ENCODE assay signal across 17 cellular contexts in the genomic region with DNA sequence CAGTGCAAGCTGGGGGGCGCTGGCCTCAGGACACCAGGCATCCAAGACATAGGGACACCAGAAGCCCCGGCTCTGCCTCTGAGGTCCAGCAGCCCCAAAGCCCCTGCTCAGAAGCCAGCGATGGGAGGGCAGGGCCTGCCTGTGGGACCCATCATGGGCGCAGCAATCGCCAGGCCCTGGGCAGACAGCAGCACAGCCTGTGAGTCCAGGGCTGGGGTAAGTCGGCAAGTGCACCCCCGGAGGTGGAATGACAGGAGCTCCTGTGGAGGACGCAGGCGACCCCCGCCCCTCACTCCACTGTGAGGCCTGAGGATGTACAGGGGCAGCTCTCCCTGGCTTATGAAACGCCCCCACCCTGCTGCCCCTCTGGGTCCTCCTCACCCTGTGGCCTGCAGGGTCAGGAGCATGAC. TPM values are rescaled to one million over a fixed set of nuclear protein-coding genes. Genes with fewer than 3 reads are reported as not detected.
DNase-seq lines count a peak whose midpoint lies in the region; ATAC-seq and TF ChIP-seq lines count a peak whose summit lies in the region.
"Had no signal": no experiment of that assay in that cellular context is flagged by ENCODE, and none has a peak within 500 bp of the region (broad histone marks: within the 10 kb centered on the region; RNA-seq: fewer than 3 reads in every experiment).

No MANE protein-coding gene starts in this region.

- H3K27ac Mint-ChIP-seq in GM23338 (no peak overlapping the region), mesothelial cell of epicardium (no peak overlapping the region), nephron progenitor cell (no peak overlapping the region)
- H3K27ac Mint-ChIP-seq in naive thymus-derived CD8-positive, alpha-beta T cell: no peak overlapping the region

- intact Hi-C loops in Panc1 (cut with micrococcal nuclease; ENCODE audit: unreplicated experiment): loop anchor here (10.0 kb wide), 1 partner anchor 93 kb away; the partner anchor contains the start of gene RBFOX3
- intact Hi-C loops in lower lobe of right lung (cut with DNase I): no loop called here
- intact Hi-C loops in sigmoid colon (cut with DNase I): loop anchor here (5.0 kb wide), 2 partner anchors 95 to 315 kb away; partner anchors contain the start of gene RBFOX3

- no peaks in the 10 kb centered on the region for H3K4me1 ChIP-seq in GM23338 (ENCODE audit: insufficient read depth)
- H3K4me1 ChIP-seq in Panc1 (ENCODE audit: control insufficient read depth, insufficient read depth, low read length): no peaks in the 10 kb centered on the region
- peaks cover 4% of the 10 kb centered on the region for H3K4me1 ChIP-seq in lower lobe of right lung
- peaks cover 0 to 31% (median 25%) of the 10 kb centered on the region in 4 donors for H3K4me1 ChIP-seq in sigmoid colon

- CTCF ChIA-PET in Panc1 (lab: Charles Lee): no interaction called here

- H3K79me2 ChIP-seq in GM23338 (replicated peaks; ENCODE audit: insufficient read depth): no peaks in the 10 kb centered on the region

- H4K20me1 ChIP-seq in GM23338 (replicated peaks; ENCODE audit: insufficient read depth): no peaks in the 10 kb centered on the region

- DNase-seq in GM23338 (ENCODE audit: low spot score): no peak
- no peak for DNase-seq in Panc1 (ENCODE audit: low read depth, low spot score)
- no peak for DNase-seq in lower lobe of right lung
- no peak for DNase-seq in sigmoid colon
- no peak for DNase-seq in mesothelial cell of epicardium (ENCODE audit: low spot score in 2 of 2, unreplicated experiment in 2 of 2)
- DNase-seq in naive thymus-derived CD8-positive, alpha-beta T cell: no peak
- no peak for DNase-seq in nephron progenitor cell
- DNase-seq: ACHN, NCI-H1105, NCI-H2081 treated with DMSO at 0.1 percent for 48 hours, OCI-M1, SHP77 had no signal

- no peaks in the 10 kb centered on the region for H3F3A ChIP-seq in GM23338 (replicated peaks; ENCODE audit: low read depth)

- no peak overlapping the region for H2AFZ ChIP-seq in GM23338

- ATAC-seq in GM23338 (peak; percentile 20), Panc1 (peak; percentile 20; the same call in 1 of the 2 replicates), lower lobe of right lung (peak; percentile 6 to 20)
- no peak for ATAC-seq in naive thymus-derived CD8-positive, alpha-beta T cell

- no peak for TF ChIP-seq EP300 in sigmoid colon (IDR thresholded peaks at IDR 0.05)

- H3K4me3 Mint-ChIP-seq in GM23338 (no peak overlapping the region), mesothelial cell of epicardium (no peak overlapping the region), nephron progenitor cell (no peak overlapping the region)
- no peak overlapping the region for H3K4me3 Mint-ChIP-seq in naive thymus-derived CD8-positive, alpha-beta T cell

- in situ Hi-C loops in Panc1 (cut with HindIII; ENCODE audit: low pct_unique_long_range_greater_than_20kb, low sequenced_read_pairs): no loop called here

- no peak overlapping the region for H3K4me2 ChIP-seq in GM23338

- H3K27me3 Mint-ChIP-seq in GM23338 (ENCODE audit: insufficient read depth, low read depth, poor library complexity) (peaks cover 9% of the 10 kb centered on the region), mesothelial cell of epicardium (ENCODE audit: low read depth) (peaks cover 19% of the 10 kb centered on the region), nephron progenitor cell (ENCODE audit: low read depth, poor library complexity) (peaks cover 17% of the 10 kb centered on the region)
- peaks cover 0 to 16% (median 5%) of the 10 kb centered on the region in 5 donors for H3K27me3 Mint-ChIP-seq in naive thymus-derived CD8-positive, alpha-beta T cell

- H3K27ac ChIP-seq in GM23338 (ENCODE audit: low read depth): no peak overlapping the region
- H3K27ac ChIP-seq in Panc1 (ENCODE audit: low read length): no peak overlapping the region
- no peak overlapping the region for H3K27ac ChIP-seq in lower lobe of right lung
- peak overlapping the region in 3 of 4 donors; percentile 68 to 83 (median 79) for H3K27ac ChIP-seq in sigmoid colon
- H3K27ac ChIP-seq: C4-2B, SK-N-MC had no signal

- peaks cover 9% of the 10 kb centered on the region; the same call in 2 of the 3 replicates for H3K4me1 Mint-ChIP-seq in GM23338
- no peaks in the 10 kb centered on the region for H3K4me1 Mint-ChIP-seq in mesothelial cell of epicardium
- H3K4me1 Mint-ChIP-seq in naive thymus-derived CD8-positive, alpha-beta T cell: peaks cover 0 to 4% (median under 1%) of the 10 kb centered on the region in 4 donors
- peaks cover 11% of the 10 kb centered on the region for H3K4me1 Mint-ChIP-seq in nephron progenitor cell

- no peaks in the 10 kb centered on the region; the same call in 1 of the 3 replicates for H3K9me3 Mint-ChIP-seq in GM23338
- H3K9me3 Mint-ChIP-seq in mesothelial cell of epicardium: no peaks in the 10 kb centered on the region
- no peaks in the 10 kb centered on the region for H3K9me3 Mint-ChIP-seq in naive thymus-derived CD8-positive, alpha-beta T cell
- peaks cover 4% of the 10 kb centered on the region for H3K9me3 Mint-ChIP-seq in nephron progenitor cell

- H3K36me3 ChIP-seq in GM23338 (ENCODE audit: insufficient read depth): no peaks in the 10 kb centered on the region
- H3K36me3 ChIP-seq in Panc1 (ENCODE audit: control insufficient read depth, insufficient read depth, low read length): no peaks in the 10 kb centered on the region
- H3K36me3 ChIP-seq in lower lobe of right lung: no peaks in the 10 kb centered on the region
- H3K36me3 ChIP-seq in sigmoid colon: no peaks in the 10 kb centered on the region

- H3K9me3 ChIP-seq in Panc1 (ENCODE audit: control insufficient read depth, insufficient read depth, low read depth, low read length) (no peaks in the 10 kb centered on the region), lower lobe of right lung (no peaks in the 10 kb centered on the region), sigmoid colon (no peaks in the 10 kb centered on the region)

- no peak for TF ChIP-seq POLR2A in sigmoid colon (IDR thresholded peaks at IDR 0.05)

- H3K36me3 Mint-ChIP-seq in GM23338 (ENCODE audit: low read depth) (no peaks in the 10 kb centered on the region), mesothelial cell of epicardium (no peaks in the 10 kb centered on the region), nephron progenitor cell (ENCODE audit: low read depth) (no peaks in the 10 kb centered on the region)
- H3K36me3 Mint-ChIP-seq in naive thymus-derived CD8-positive, alpha-beta T cell: no peaks in the 10 kb centered on the region

- TF ChIP-seq CTCF in GM23338 (conservative IDR thresholded peaks at IDR 0.05; ENCODE audit: low read depth in 2 of 2) (no peak), Panc1 (IDR thresholded peaks at IDR 0.05) (no peak), lower lobe of right lung (IDR thresholded peaks at IDR 0.05) (no peak), sigmoid colon (IDR thresholded peaks at IDR 0.05) (no peak), mesothelial cell of epicardium (IDR thresholded peaks at IDR 0.05; ENCODE audit: unreplicated experiment) (no peak), nephron progenitor cell (IDR thresholded peaks at IDR 0.05) (no peak)

- H3K27me3 ChIP-seq in GM23338 (ENCODE audit: insufficient read depth) (no peaks in the 10 kb centered on the region), Panc1 (ENCODE audit: control insufficient read depth, insufficient read depth, low read length) (no peaks in the 10 kb centered on the region), lower lobe of right lung (ENCODE audit: low read depth) (peaks cover 19% of the 10 kb centered on the region), sigmoid colon (no peaks in the 10 kb centered on the region)

- no peak overlapping the region for H3K4me3 ChIP-seq in GM23338
- no peak overlapping the region for H3K4me3 ChIP-seq in Panc1 (ENCODE audit: low read depth in 2 of 2, low read length in 2 of 2)
- no peak overlapping the region for H3K4me3 ChIP-seq in lower lobe of right lung
- H3K4me3 ChIP-seq in sigmoid colon: no peak overlapping the region
- H3K4me3 ChIP-seq: K562, SK-N-MC had no signal

- POLR2A ChIA-PET in Panc1 (lab: Charles Lee): no interaction called here
- POLR2A ChIA-PET in naive thymus-derived CD8-positive, alpha-beta T cell (lab: Charles Lee): no interaction called here

- no TSS peak for BruUV-seq in Panc1 (replicated peaks; lab: Mats Ljungman, UMichigan)

- WGBS in sigmoid colon, 2 donors: 73 to 85% methylated on average over 11 of the region's 11 CpGs

- H3K9me2 ChIP-seq in GM23338 (ENCODE audit: insufficient read depth): no peaks in the 10 kb centered on the region

TF ChIP-seq in GM23338, 12 proteins besides CTCF, POLR2A, EP300 and RAD21 (continues in another document):
- TF ChIP-seq ETS1 (IDR thresholded peaks at IDR 0.05) (no peak), EZH2phosphoT487 (IDR thresholded peaks at IDR 0.05; ENCODE audit: unreplicated experiment) (no peak), ZNF114 (CRISPR knock-in tag; IDR thresholded peaks at IDR 0.05) (no peak), JUNB (IDR thresholded peaks at IDR 0.05; ENCODE audit: unreplicated experiment) (no peak), CREB1 (CRISPR knock-in tag; IDR thresholded peaks at IDR 0.05; ENCODE audit: low read depth) (no peak), POLR2AphosphoS5 (IDR thresholded peaks at IDR 0.05; ENCODE audit: low read depth) (no peak), NANOG (IDR thresholded peaks at IDR 0.05; ENCODE audit: borderline replicate concordance) (no peak), EZH2 (IDR thresholded peaks at IDR 0.05; ENCODE audit: low read depth, unreplicated experiment) (no peak), STAT1 (IDR thresholded peaks at IDR 0.05; ENCODE audit: unreplicated experiment) (no peak)

RNA-seq across cellular contexts. Expression of gene ENPP7, which starts 23.3 kb away (rescaled TPM):
- total RNA-seq in GM23338 (2014; rRNA removed; shearing (Covaris generic)): not detected in 2 replicates
- not detected in 2 replicates for polyA plus RNA-seq in GM23338 (2016; fragmentation: Nextera tagmentation; extraction: Ambion mirVana)
- not detected for total RNA-seq in Panc1 (2021; ENCODE audit: unreplicated experiment)
- not detected for polyA plus RNA-seq in Panc1 (2012; ENCODE audit: insufficient read length)
- 0.18 TPM for total RNA-seq in lower lobe of right lung
- not detected for total RNA-seq in sigmoid colon
- polyA plus RNA-seq in sigmoid colon: not detected
- total RNA-seq in mesothelial cell of epicardium: not detected in 3 replicates
- total RNA-seq in naive thymus-derived CD8-positive, alpha-beta T cell: under 1 TPM in 1 of 2 experiments, not detected in 1; 0.29 TPM
- not detected for polyA plus RNA-seq in naive thymus-derived CD8-positive, alpha-beta T cell
- total RNA-seq: K562, NCI-H460, RPMI7951 had no signal
- polyA plus RNA-seq: K562 had no signal

Comparison
In these comparisons a context has a peak if more than half of its experiments do, and no peak if none do; other contexts are left out.
1. ATAC-seq: peak in GM23338 (single experiment), Panc1 (single experiment) and lower lobe of right lung (2 of 2); none in naive thymus-derived CD8-positive, alpha-beta T cell (0 of 2).
2. H3K27ac ChIP-seq: peak in sigmoid colon (3 of 4); none in GM23338 (single experiment), Panc1 (single experiment) and lower lobe of right lung (single experiment).